21 cellular contexts compared by ENCODE assay signal in the genomic region with DNA sequence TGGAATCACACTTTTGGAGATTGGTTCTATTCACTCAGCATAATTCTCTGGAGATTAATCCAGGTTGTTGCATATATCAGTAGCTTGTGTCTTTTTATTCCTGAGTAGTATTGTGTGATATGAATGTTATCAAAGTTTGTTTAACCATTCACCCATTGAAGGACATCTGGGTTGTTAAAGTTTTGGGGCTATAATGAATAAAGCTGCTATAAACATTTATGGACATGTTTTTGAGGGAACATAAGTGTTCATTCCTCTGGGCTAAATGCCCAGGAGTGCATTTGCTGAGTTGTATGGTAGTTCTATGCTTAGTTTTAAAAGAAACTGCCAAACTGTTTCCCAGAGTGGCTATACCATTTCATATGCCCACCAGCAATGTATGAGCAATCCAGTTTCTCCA. TPM values are rescaled to one million over a fixed set of nuclear protein-coding genes. Genes with fewer than 3 reads are reported as not detected.
A peak's percentile ranks its signal among the peaks of the same experiment; 100 is the strongest.
DNase-seq lines count a peak whose midpoint lies in the region; ATAC-seq, FAIRE-seq and TF ChIP-seq lines count a peak whose summit lies in the region.
"Had no signal": no experiment of that assay in that cellular context is flagged by ENCODE, and none has a peak within 500 bp of the region (broad histone marks: within the 10 kb centered on the region; RNA-seq: fewer than 3 reads in every experiment).

No MANE protein-coding gene starts in this region.

- H3K36me3 ChIP-seq in adipocyte (ENCODE audit: control insufficient read depth, insufficient read depth, low read length, severe bottlenecking) (peaks cover 53% of the 10 kb centered on the region), H1 (ENCODE audit: control insufficient read depth in 2 of 4, insufficient read depth in 4 of 4, low read length in 3 of 4) (peaks cover 8 to 34% (median 18%) of the 10 kb centered on the region in 4 experiments; a peak in 7 of 8 replicates), transverse colon (peaks cover 0 to 47% (median 11%) of the 10 kb centered on the region in 4 donors)

- no peak overlapping the region for H3K4me2 ChIP-seq in H1 (ENCODE audit: insufficient read depth in 1 of 2, low read depth in 2 of 2, low read length in 2 of 2)
- H3K4me2 ChIP-seq: A549 had no signal

- H4K8ac ChIP-seq in H1 (ENCODE audit: extremely low read depth, insufficient read depth, low read length) = no peak overlapping the region

- DNase-seq in adipocyte (ENCODE audit: low read depth) (peak; percentile 28), H1 (ENCODE audit: low read depth in 1 of 2, low spot score in 2 of 2) (no peak), left colon (peak in 1 of 2 donors; percentile 13), transverse colon (peak; percentile 13), middle frontal gyrus (ENCODE audit: extremely low spot score, low spot score) (no peak), NCI-H1417 (lab: John Stamatoyannopoulos, UW) (no peak), mucosa of gallbladder (ENCODE audit: low spot score) (no peak)
- DNase-seq in effector CD8-positive, alpha-beta T cell (lab: John Stamatoyannopoulos, UW) = no peak
- DNase-seq: BE2C; CD4-positive, alpha-beta memory T cell; COR-L47; DMS153; DMS79 treated with DMSO at 0.1 percent for 48 hours; EL; GOT3 had no signal

- H3K27ac ChIP-seq in H1 (ENCODE audit: low read depth, low read length) (no peak overlapping the region), transverse colon (peak overlapping the region; percentile 27 to 59 (median 41))
- H3K27ac ChIP-seq: A549, C4-2B had no signal

- no peak overlapping the region for H2AK5ac ChIP-seq in H1 (ENCODE audit: low read depth, low read length)

- no peak for TF ChIP-seq RAD21 in H1 (IDR thresholded peaks at IDR 0.05 in 1 of 2, conservative IDR thresholded peaks at IDR 0.05 in 1 of 2; ENCODE audit: low read depth in 2 of 2, low read length in 2 of 2)

- H3K18ac ChIP-seq in H1 (ENCODE audit: extremely low read depth, low read length) = no peak overlapping the region

- no peak overlapping the region for H3K23ac ChIP-seq in H1 (ENCODE audit: insufficient read length)

- no peak overlapping the region for H2BK120ac ChIP-seq in H1 (replicated peaks; ENCODE audit: low read depth, low read length)

- no peaks in the 10 kb centered on the region for H3K79me1 ChIP-seq in H1 (ENCODE audit: low read depth, low read length)

- H3K4ac ChIP-seq in H1 (replicated peaks; ENCODE audit: insufficient read length, low read depth, low read length) = no peak overlapping the region

- H3K9ac ChIP-seq in adipocyte (ENCODE audit: low read length) (no peak overlapping the region), H1 (replicated peaks in 1 of 4; ENCODE audit: extremely low read depth in 1 of 4, low read depth in 3 of 4, low read length in 3 of 4) (no peak overlapping the region)

- no peak overlapping the region for H3K56ac ChIP-seq in H1 (replicated peaks; ENCODE audit: insufficient read length, low read depth, low read length)

- TF ChIP-seq CTCF in H1 (IDR thresholded peaks at IDR 0.05; ENCODE audit: control extremely low read depth in 1 of 3, insufficient read depth in 1 of 3, low read depth in 1 of 3, low read length in 3 of 3) (no peak), transverse colon (IDR thresholded peaks at IDR 0.05) (no peak)

- intact Hi-C loops in left colon (cut with DNase I, micrococcal nuclease) = no loop called here
- intact Hi-C loops in transverse colon (cut with DNase I; ENCODE audit: low total_unique reads) = no loop called here

- CTCF ChIA-PET in H1 (lab: Charles Lee; ENCODE audit: partially characterized antibody) = no interaction called here

- no peak overlapping the region for H2BK15ac ChIP-seq in H1 (ENCODE audit: low read length)

- no peaks in the 10 kb centered on the region for H3K79me2 ChIP-seq in H1 (ENCODE audit: control insufficient read depth in 1 of 2, insufficient read depth in 2 of 2, low read length in 2 of 2)

- POLR2A ChIA-PET in H1 (lab: Charles Lee; ENCODE audit: partially characterized antibody) = no interaction called here

- no peaks in the 10 kb centered on the region; the same call in 1 of the 2 replicates for H3K23me2 ChIP-seq in H1 (ENCODE audit: low read depth, low read length)

- H4K20me1 ChIP-seq in H1 (replicated peaks in 1 of 2; ENCODE audit: control insufficient read depth in 1 of 2, insufficient read depth in 2 of 2, low read length in 2 of 2) = no peaks in the 10 kb centered on the region

- H3K9me3 ChIP-seq in adipocyte (ENCODE audit: control insufficient read depth, low read length) = peaks cover 6% of the 10 kb centered on the region
- H3K9me3 ChIP-seq in H1 (ENCODE audit: insufficient read depth in 2 of 2, low read depth in 1 of 2, low read length in 1 of 2) = no peaks in the 10 kb centered on the region
- H3K9me3 ChIP-seq in transverse colon = peaks cover 0 to 4% of the 10 kb centered on the region in 2 donors
- H3K9me3 ChIP-seq: BE2C, HAP-1 had no signal

- H3K4me1 ChIP-seq in adipocyte (ENCODE audit: control insufficient read depth, insufficient read depth, low read length) (peaks cover 17% of the 10 kb centered on the region), H1 (replicated peaks in 1 of 4; ENCODE audit: control insufficient read depth in 3 of 4, insufficient read depth in 4 of 4, low read length in 3 of 4) (peaks cover 0 to 5% (median 0%) of the 10 kb centered on the region in 4 experiments; a peak in 1 of 7 replicates), transverse colon (peaks cover 0 to 28% (median 17%) of the 10 kb centered on the region in 4 donors)
- H3K4me1 ChIP-seq: BE2C had no signal

- H2BK12ac ChIP-seq in H1 (ENCODE audit: low read depth, low read length) = no peak overlapping the region

- H3K27me3 ChIP-seq in adipocyte (replicated peaks; ENCODE audit: control insufficient read depth, insufficient read depth, low read length) = no peaks in the 10 kb centered on the region
- no peaks in the 10 kb centered on the region for H3K27me3 ChIP-seq in H1 (replicated peaks in 1 of 4; ENCODE audit: control insufficient read depth in 3 of 4, extremely low read depth in 1 of 4, insufficient read depth in 3 of 4, low read length in 3 of 4)
- no peaks in the 10 kb centered on the region for H3K27me3 ChIP-seq in transverse colon
- H3K27me3 ChIP-seq: BE2C had no signal

- no peak overlapping the region for H2BK20ac ChIP-seq in H1 (ENCODE audit: low read length)

- no peak overlapping the region for H2BK5ac ChIP-seq in H1 (ENCODE audit: low read depth, low read length)

- H3K4me3 ChIP-seq in adipocyte (ENCODE audit: low read length) (no peak overlapping the region), H1 (ENCODE audit: extremely low read depth in 1 of 4, insufficient read depth in 2 of 4, low read depth in 3 of 4, low read length in 4 of 4) (no peak overlapping the region), transverse colon (no peak overlapping the region)
- H3K4me3 ChIP-seq: A549, HAP-1 had no signal

- no peak overlapping the region for H4K91ac ChIP-seq in H1 (replicated peaks; ENCODE audit: insufficient read length, low read length)

- FAIRE-seq in H1 (lab: Jason Lieb, UNC) = peak; percentile 24
- FAIRE-seq: A549, D721Med, GM19239 had no signal

- in situ Hi-C loops in transverse colon (cut with MboI; ENCODE audit: low pct_ligation_motif_present in 1 of 4, low pct_unique_long_range_greater_than_20kb in 1 of 4, low sequenced_read_pairs in 3 of 4) = no loop called here

- H4K5ac ChIP-seq in H1 (ENCODE audit: insufficient read length, low read depth, low read length) = no peak overlapping the region

- TF ChIP-seq EP300 in H1 (IDR thresholded peaks at IDR 0.05; ENCODE audit: borderline replicate concordance in 1 of 2, low read depth in 2 of 2, low read length in 2 of 2) (no peak), transverse colon (IDR thresholded peaks at IDR 0.05; ENCODE audit: low read depth) (no peak)

- no peak overlapping the region for H3K14ac ChIP-seq in H1 (ENCODE audit: insufficient read length)

- peak; percentile 85 for ATAC-seq in left colon
- ATAC-seq: A549 had no signal

- TF ChIP-seq POLR2A in H1 (IDR thresholded peaks at IDR 0.05; ENCODE audit: control extremely low read depth in 1 of 2, low read depth in 2 of 2, low read length in 2 of 2) = no peak
- TF ChIP-seq POLR2A in transverse colon (IDR thresholded peaks at IDR 0.05) = no peak

- H2AFZ ChIP-seq in H1 (ENCODE audit: low read length) = no peak overlapping the region

TF ChIP-seq in H1, 55 proteins besides CTCF, POLR2A, EP300 and RAD21 (continues in another document):
- TF ChIP-seq TEAD4 (IDR thresholded peaks at IDR 0.05; ENCODE audit: low read depth, low read length) (no peak), GTF2F1 (IDR thresholded peaks at IDR 0.05; ENCODE audit: borderline replicate concordance, low read depth, low read length) (no peak), RFX5 (IDR thresholded peaks at IDR 0.05; ENCODE audit: borderline replicate concordance, low read depth, low read length) (no peak), NRF1 (IDR thresholded peaks at IDR 0.05; ENCODE audit: low read depth, low read length) (no peak), TCF12 (IDR thresholded peaks at IDR 0.05; ENCODE audit: low read depth, low read length) (no peak), PHF8 (conservative IDR thresholded peaks at IDR 0.05; ENCODE audit: low read depth, low read length) (no peak), SIN3A (conservative IDR thresholded peaks at IDR 0.05 in 1 of 2, IDR thresholded peaks at IDR 0.05 in 1 of 2; ENCODE audit: low read depth in 1 of 2, low read length in 2 of 2) (no peak)
- TF ChIP-seq, protein P1, sequence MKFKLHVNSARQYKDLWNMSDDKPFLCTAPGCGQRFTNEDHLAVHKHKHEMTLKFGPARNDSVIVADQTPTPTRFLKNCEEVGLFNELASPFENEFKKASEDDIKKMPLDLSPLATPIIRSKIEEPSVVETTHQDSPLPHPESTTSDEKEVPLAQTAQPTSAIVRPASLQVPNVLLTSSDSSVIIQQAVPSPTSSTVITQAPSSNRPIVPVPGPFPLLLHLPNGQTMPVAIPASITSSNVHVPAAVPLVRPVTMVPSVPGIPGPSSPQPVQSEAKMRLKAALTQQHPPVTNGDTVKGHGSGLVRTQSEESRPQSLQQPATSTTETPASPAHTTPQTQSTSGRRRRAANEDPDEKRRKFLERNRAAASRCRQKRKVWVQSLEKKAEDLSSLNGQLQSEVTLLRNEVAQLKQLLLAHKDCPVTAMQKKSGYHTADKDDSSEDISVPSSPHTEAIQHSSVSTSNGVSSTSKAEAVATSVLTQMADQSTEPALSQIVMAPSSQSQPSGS (IDR thresholded peaks at IDR 0.05; ENCODE audit: low read length) = no peak

RNA-seq across cellular contexts. Expression of gene KCNJ13, which starts 21.8 kb away (rescaled TPM):
- not detected in 2 replicates for total RNA-seq in H1 (2021; fragmentation: NEBNext Ultra II Directional; extraction: Animal tissue kit (Norgen Biotek cat#: 25700))
- not detected in 2 replicates for polyA plus RNA-seq in H1 (2011; rRNA removed)
- polyA plus RNA-seq in H1 (2011; cell fraction: cytosol; rRNA removed) = not detected
- not detected for polyA plus RNA-seq in H1 (2011; cell fraction: nucleus; rRNA removed)
- polyA plus RNA-seq in H1 (2012, experiment 1 of 2) = 0.18 TPM in 1 of 4 replicates, not detected in the others
- polyA plus RNA-seq in H1 (2012, experiment 2 of 2) = not detected
- polyA plus RNA-seq in H1 (2013, experiment 1 of 2) = not detected
- polyA plus RNA-seq in H1 (2013, experiment 2 of 2) = not detected
- not detected in 2 replicates for polyA minus RNA-seq in H1 (2011; rRNA and poly(A)+ RNA removed)
- polyA minus RNA-seq in H1 (2011; cell fraction: cytosol; rRNA and poly(A)+ RNA removed) = not detected
- polyA minus RNA-seq in H1 (2011; cell fraction: nucleus; rRNA and poly(A)+ RNA removed) = not detected
- total RNA-seq in left colon = not detected
- not detected for total RNA-seq in transverse colon
- 3.0 TPM for total RNA-seq in mucosa of gallbladder
- total RNA-seq: CD4-positive, alpha-beta memory T cell; HT1080 had no signal
- polyA plus RNA-seq: A549 had no signal

Comparison
In these comparisons a context has a peak if more than half of its experiments do, and no peak if none do; other contexts are left out.
1. DNase-seq: peak in adipocyte (single experiment) and transverse colon (single experiment); none in H1 (0 of 2), effector CD8-positive, alpha-beta T cell (single experiment), middle frontal gyrus (single experiment), NCI-H1417 (0 of 3) and mucosa of gallbladder (single experiment).